In the genomic region with DNA sequence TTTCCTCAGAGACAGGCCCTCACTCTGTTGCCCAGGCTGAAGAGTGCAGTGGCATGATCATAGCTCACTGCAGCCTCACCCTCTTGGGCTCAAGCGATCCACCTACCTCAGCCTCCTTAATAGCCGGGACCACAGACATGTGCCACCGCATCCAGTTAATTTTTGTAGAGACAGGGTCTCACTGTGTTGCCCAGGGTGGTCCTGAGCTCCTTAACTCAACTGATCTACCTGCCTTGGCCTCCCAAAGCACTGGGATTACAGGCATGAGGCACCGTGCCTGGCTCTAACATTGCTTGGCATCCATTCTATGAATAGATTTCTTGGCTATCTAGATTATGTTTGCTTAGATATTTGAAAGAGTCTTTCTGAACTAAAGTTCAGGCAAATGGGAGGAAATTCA, we compare ENCODE assay signal across 25 cellular contexts. TPM values are rescaled to one million over a fixed set of nuclear protein-coding genes. Genes with fewer than 3 reads are reported as not detected.
DNase-seq lines count a peak whose midpoint lies in the region; ATAC-seq and TF ChIP-seq lines count a peak whose summit lies in the region.
"Had no signal": no experiment of that assay in that cellular context is flagged by ENCODE, and none has a peak within 500 bp of the region (broad histone marks: within the 10 kb centered on the region; RNA-seq: fewer than 3 reads in every experiment).

No MANE protein-coding gene starts in this region.

- POLR2A ChIA-PET in WTC11 (lab: Charles Lee) = interaction anchor here (0.9 kb wide), 1 partner anchor 246 kb away, joined by 3 read pairs; no protein-coding TSS in a partner anchor

- H3K4me3 Mint-ChIP-seq in WTC11 = no peak overlapping the region
- H3K4me3 Mint-ChIP-seq: B cell; CD14-positive monocyte; CD4-positive, alpha-beta memory T cell; CD4-positive, alpha-beta T cell; CD4-positive, CD25-positive, alpha-beta regulatory T cell; CD8-positive, alpha-beta memory T cell; CD8-positive, alpha-beta T cell had no signal

- H3K36me3 Mint-ChIP-seq in WTC11 = 0 out of 2 replicates have a peak, but pooled peaks cover 2% of the 10 kb centered on the region

- no peak overlapping the region for H3K27ac Mint-ChIP-seq in WTC11
- H3K27ac Mint-ChIP-seq: B cell; CD4-positive, alpha-beta memory T cell; CD4-positive, alpha-beta T cell; CD8-positive, alpha-beta memory T cell; CD8-positive, alpha-beta T cell had no signal

- DNase-seq in WTC11 (ENCODE audit: low spot score) = no peak
- no peak for DNase-seq in globus pallidus (ENCODE audit: low spot score)
- DNase-seq: 8988T; ACHN; AML-193; BE2C; C1 segment of cervical spinal cord; Caco-2; Calu3; CD4-positive, alpha-beta memory T cell; CD4-positive, alpha-beta T cell; CD4-positive, CD25-positive, alpha-beta regulatory T cell; CD8-positive, alpha-beta memory T cell; CD8-positive, alpha-beta T cell; COR-L47; DMS 273 treated with DMSO at 0.1 percent for 48 hours; DMS153; DMS53; DMS79; DMS79 treated with DMSO at 0.1 percent for 48 hours; DND-41; EL had no signal

- H3K9me3 Mint-ChIP-seq in WTC11 = no peaks in the 10 kb centered on the region
- H3K9me3 Mint-ChIP-seq: CD4-positive, alpha-beta memory T cell; CD4-positive, alpha-beta T cell; CD8-positive, alpha-beta memory T cell; CD8-positive, alpha-beta T cell had no signal

- H3K27me3 Mint-ChIP-seq in WTC11 (ENCODE audit: low read depth) = no peaks in the 10 kb centered on the region
- H3K27me3 Mint-ChIP-seq: B cell; CD4-positive, alpha-beta memory T cell; CD4-positive, alpha-beta T cell; CD4-positive, CD25-positive, alpha-beta regulatory T cell; CD8-positive, alpha-beta memory T cell had no signal

- no peak for TF ChIP-seq CTCF in WTC11 (IDR thresholded peaks at IDR 0.05)

- ATAC-seq in WTC11 = no peak
- ATAC-seq: A549; CD8-positive, alpha-beta T cell had no signal

- CTCF ChIA-PET in WTC11 (lab: Charles Lee) = interaction anchor here (1.1 to 1.2 kb wide), 2 partner anchors 22 to 157 kb away, joined by 4 read pairs; a partner anchor contains a TSS

- peaks cover 27% of the 10 kb centered on the region for H3K4me1 Mint-ChIP-seq in WTC11

TF ChIP-seq in WTC11, 78 proteins besides CTCF, POLR2A, EP300 and RAD21:
- peak; percentile 60; the same call in 1 of the 2 replicates for TF ChIP-seq ZNF121 (CRISPR knock-in tag; IDR thresholded peaks at IDR 0.05)
- no peak for TF ChIP-seq RORB (CRISPR knock-in tag; IDR thresholded peaks at IDR 0.05)
- TF ChIP-seq, protein P1, sequence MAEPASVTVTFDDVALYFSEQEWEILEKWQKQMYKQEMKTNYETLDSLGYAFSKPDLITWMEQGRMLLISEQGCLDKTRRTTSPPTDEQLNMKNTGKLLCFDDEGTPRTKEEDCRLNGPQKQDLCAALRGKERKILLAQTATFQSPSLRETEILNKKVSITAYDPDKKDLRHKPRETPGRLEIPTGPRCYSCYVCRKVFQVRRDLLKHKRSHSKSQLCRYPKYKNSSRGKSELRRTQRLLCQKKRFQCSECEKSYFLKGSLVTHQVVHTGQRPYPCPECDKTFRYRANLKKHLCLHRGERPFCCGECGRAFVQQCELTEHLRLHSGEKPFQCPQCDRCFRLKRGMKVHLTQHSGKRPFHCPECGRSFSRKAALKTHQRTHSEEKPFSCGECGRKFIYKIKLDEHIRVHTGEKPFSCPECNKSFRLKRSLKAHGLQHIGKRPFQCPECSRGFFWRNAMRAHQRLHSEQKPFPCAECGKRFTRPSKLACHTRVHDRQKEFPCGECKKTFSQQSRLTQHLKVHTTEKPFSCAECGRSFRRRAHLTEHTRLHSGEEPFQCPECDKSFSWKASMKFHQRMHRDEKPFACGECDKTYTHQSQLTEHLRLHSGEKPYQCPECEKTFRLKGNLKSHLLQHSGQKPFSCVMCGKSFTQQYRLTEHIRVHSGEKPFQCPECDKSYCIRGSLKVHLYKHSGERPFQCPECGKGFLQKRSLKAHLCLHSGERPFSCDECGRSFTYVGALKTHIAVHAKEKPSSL (CRISPR knock-in tag; conservative IDR thresholded peaks at IDR 0.05) = no peak

RNA-seq across cellular contexts. Expression of a gene that starts 21.6 kb away (rescaled TPM):
- total RNA-seq in WTC11 (2021) = 58.4 to 60.4 TPM (median 59.9 TPM) in 3 replicates

RNA-seq across cellular contexts. Expression of a gene that starts 21.9 kb away (rescaled TPM):
- 15.9 to 19.5 TPM (median 18.9 TPM) in 3 replicates for total RNA-seq in WTC11 (2021)
